Comparison of ENCODE assay signal across 15 cellular contexts in genomic region chr10:132880148-132880981, GRCh38.
DNase-seq lines count a peak whose midpoint lies in the region; ATAC-seq and TF ChIP-seq lines count a peak whose summit lies in the region.
"Had no signal": no experiment of that assay in that cellular context is flagged by ENCODE, and none has a peak within 500 bp of the region (broad histone marks: within the 10 kb centered on the region; RNA-seq: fewer than 3 reads in every experiment).

No MANE protein-coding gene starts in this region.

- H3K4me3 Mint-ChIP-seq in endodermal cell (no peak overlapping the region), mesothelial cell of epicardium (no peak overlapping the region)

- no peak overlapping the region for H3K27ac ChIP-seq in right atrium auricular region
- no peak overlapping the region for H3K27ac ChIP-seq in endodermal cell (ENCODE audit: low read depth, low read length)
- no peak overlapping the region for H3K27ac ChIP-seq in upper lobe of left lung
- H3K27ac ChIP-seq: A549 had no signal

- no peak overlapping the region for H3K4me3 ChIP-seq in right atrium auricular region
- no peak overlapping the region for H3K4me3 ChIP-seq in endodermal cell (ENCODE audit: low read length)
- H3K4me3 ChIP-seq in upper lobe of left lung = no peak overlapping the region
- H3K4me3 ChIP-seq: A549 had no signal

- H3K27me3 ChIP-seq in right atrium auricular region = no peaks in the 10 kb centered on the region
- H3K27me3 ChIP-seq in endodermal cell (ENCODE audit: control insufficient read depth, insufficient read depth, low read length, poor library complexity, severe bottlenecking) = no peaks in the 10 kb centered on the region
- no peaks in the 10 kb centered on the region for H3K27me3 ChIP-seq in upper lobe of left lung

- no peak overlapping the region for H3K9ac ChIP-seq in endodermal cell (ENCODE audit: extremely low read depth, low read length, poor library complexity, severe bottlenecking)

- ATAC-seq in Right ventricle myocardium inferior = no peak
- no peak for ATAC-seq in upper lobe of left lung (ENCODE audit: low FRiP score in 2 of 2)
- ATAC-seq in stimulated activated naive CD8-positive, alpha-beta T cell treated with anti-CD3 and anti-CD28 coated beads, Interleukin-15, Interleukin-2, amounts not matched to agents 100 U/mL and 50 U/mL, for 24 hours = no peak
- no peak for ATAC-seq in GM21515 (IDR thresholded peaks at IDR 0.05; ENCODE audit: unreplicated experiment)

- no peaks in the 10 kb centered on the region for H3K36me3 ChIP-seq in right atrium auricular region
- H3K36me3 ChIP-seq in endodermal cell (ENCODE audit: control insufficient read depth, insufficient read depth, low read length) = no peaks in the 10 kb centered on the region
- no peaks in the 10 kb centered on the region for H3K36me3 ChIP-seq in upper lobe of left lung

- no peak for TF ChIP-seq POLR2A in upper lobe of left lung (IDR thresholded peaks at IDR 0.05)

- H3K4me1 Mint-ChIP-seq in endodermal cell (no peaks in the 10 kb centered on the region), mesothelial cell of epicardium (peaks cover 3% of the 10 kb centered on the region)

- H3K27me3 Mint-ChIP-seq in endodermal cell (ENCODE audit: insufficient read depth) (no peaks in the 10 kb centered on the region), mesothelial cell of epicardium (ENCODE audit: low read depth) (peaks cover 52% of the 10 kb centered on the region)

- H3K9me3 ChIP-seq in right atrium auricular region (peaks cover 0 to 4% of the 10 kb centered on the region in 2 donors), endodermal cell (ENCODE audit: control insufficient read depth, low read length) (no peaks in the 10 kb centered on the region), upper lobe of left lung (no peaks in the 10 kb centered on the region)
- H3K9me3 ChIP-seq: A549 had no signal

- WGBS in endodermal cell (ENCODE audit: insufficient coverage in 1 of 2, insufficient read length in 1 of 2), 2 experiments = 91 to 92% methylated on average over 14 to 35 of the region's 35 CpGs
- WGBS in upper lobe of left lung, 2 donors = 82 to 87% methylated on average over 6 to 35 of the region's 35 CpGs

- peak; percentile 59 for DNase-seq in Right ventricle myocardium inferior (ENCODE audit: missing footprints)
- no peak for DNase-seq in right atrium auricular region (ENCODE audit: low spot score)
- peak; percentile 33 for DNase-seq in endodermal cell
- peak; percentile 10 to 26 for DNase-seq in mesothelial cell of epicardium (ENCODE audit: low spot score in 2 of 2, unreplicated experiment in 2 of 2)
- peak; percentile 15 to 71 for DNase-seq in upper lobe of left lung
- no peak for DNase-seq in stimulated activated naive CD8-positive, alpha-beta T cell treated with anti-CD3 and anti-CD28 coated beads, Interleukin-15, Interleukin-2, amounts not matched to agents 100 U/mL and 50 U/mL, for 24 hours
- DNase-seq in AG08395 (ENCODE audit: low spot score) = no peak
- DNase-seq: Calu3, DMS79 treated with DMSO at 0.1 percent for 48 hours, KG1, NCI-H1092, NCI-H1694, NCI-H345 had no signal

- intact Hi-C loops in Right ventricle myocardium inferior (cut with DNase I) = no loop called here

- no peak for TF ChIP-seq CTCF in right atrium auricular region (IDR thresholded peaks at IDR 0.05)
- TF ChIP-seq CTCF in endodermal cell (conservative IDR thresholded peaks at IDR 0.05) = no peak
- TF ChIP-seq CTCF in mesothelial cell of epicardium (IDR thresholded peaks at IDR 0.05; ENCODE audit: unreplicated experiment) = no peak
- TF ChIP-seq CTCF in upper lobe of left lung (IDR thresholded peaks at IDR 0.05) = no peak

- no peak overlapping the region for H3K27ac Mint-ChIP-seq in endodermal cell
- H3K27ac Mint-ChIP-seq in mesothelial cell of epicardium = no peak overlapping the region

- H3K4me1 ChIP-seq in right atrium auricular region (no peaks in the 10 kb centered on the region), endodermal cell (ENCODE audit: control insufficient read depth, insufficient read depth, low read length) (no peaks in the 10 kb centered on the region), upper lobe of left lung (no peaks in the 10 kb centered on the region)
- H3K4me1 ChIP-seq: A549 had no signal

- no peaks in the 10 kb centered on the region for H3K36me3 Mint-ChIP-seq in endodermal cell (ENCODE audit: low read depth)
- no peaks in the 10 kb centered on the region for H3K36me3 Mint-ChIP-seq in mesothelial cell of epicardium

- H3K9me3 Mint-ChIP-seq in endodermal cell (peaks cover 6% of the 10 kb centered on the region), mesothelial cell of epicardium (peaks cover 4% of the 10 kb centered on the region)

- no peak for TF ChIP-seq EP300 in upper lobe of left lung (IDR thresholded peaks at IDR 0.05)

Comparison
In these comparisons a context has a peak if more than half of its experiments do, and no peak if none do; other contexts are left out.
1. DNase-seq: peak in Right ventricle myocardium inferior (single experiment), endodermal cell (single experiment), mesothelial cell of epicardium (2 of 2) and upper lobe of left lung (2 of 2); none in right atrium auricular region (single experiment), stimulated activated naive CD8-positive, alpha-beta T cell treated with anti-CD3 and anti-CD28 coated beads, Interleukin-15, Interleukin-2, amounts not matched to agents 100 U/mL and 50 U/mL, for 24 hours (single experiment) and AG08395 (single experiment).